ENCODE assay signal across 14 cellular contexts in the genomic region with DNA sequence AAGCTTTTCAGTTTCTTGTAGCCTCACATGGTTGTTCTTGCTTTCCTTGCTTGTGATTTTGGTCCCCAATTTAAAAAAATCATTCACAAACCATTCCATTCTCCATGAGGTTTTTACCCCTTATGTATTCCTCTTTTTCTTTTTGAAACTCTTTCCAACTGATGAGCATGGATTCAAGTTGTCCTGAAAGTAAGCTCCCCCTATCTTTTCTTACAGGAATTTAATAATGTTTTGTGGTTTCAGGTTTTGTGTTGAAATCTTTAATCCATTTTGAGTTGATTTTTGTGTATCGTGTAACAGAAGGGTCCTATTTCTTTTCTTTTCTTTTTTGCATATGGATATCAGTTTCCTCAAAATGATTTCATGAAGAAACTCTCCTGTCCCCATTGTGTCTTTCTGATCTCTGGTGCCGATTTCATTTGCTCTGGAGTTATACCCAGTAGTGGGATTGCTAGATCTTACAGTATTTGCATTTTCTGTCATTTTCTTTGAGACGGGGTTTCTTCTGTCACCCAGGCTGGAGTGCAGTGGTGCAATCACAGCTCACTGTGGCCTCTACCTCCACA. TPM values are rescaled to one million over a fixed set of nuclear protein-coding genes. Genes with fewer than 3 reads are reported as not detected.
"Had no signal": no experiment of that assay in that cellular context is flagged by ENCODE, and none has a peak within 500 bp of the region (broad histone marks: within the 10 kb centered on the region; RNA-seq: fewer than 3 reads in every experiment).

No MANE protein-coding gene starts in this region.

- H3K27me3 ChIP-seq: testis had no signal

- H3K4me3 ChIP-seq: left ventricle myocardium inferior had no signal

- H3K36me3 ChIP-seq: left ventricle myocardium inferior had no signal

- H3K79me2 ChIP-seq: parathyroid adenoma had no signal

- H3K27ac ChIP-seq: left ventricle myocardium inferior, parathyroid adenoma had no signal

- DNase-seq: activated CD4-positive, alpha-beta T cell treated with anti-CD3 and anti-CD28 coated beads, Interleukin-2, amount 50 U/mL, for 4 hours; activated CD4-positive, CD25-positive, alpha-beta regulatory T cell treated with anti-CD3 and anti-CD28 coated beads, Interleukin-2, amount 50 U/mL, for 72 hours; activated T-cell treated with anti-CD3 and anti-CD28 coated beads, Interleukin-2, amount 50 U/mL, for 1 hour; dermis blood vessel endothelial cell; left ventricle myocardium inferior; retina; stimulated activated CD4-positive, alpha-beta T cell treated with anti-CD3 and anti-CD28 coated beads, Interleukin-4, amount 100 ng/mL, for 1 hour had no signal

- H3K9me3 ChIP-seq: left ventricle myocardium inferior, testis had no signal

- FAIRE-seq: islet of Langerhans had no signal

- H2AFZ ChIP-seq: parathyroid adenoma had no signal

- H3K4me1 ChIP-seq: parathyroid adenoma had no signal

RNA-seq across cellular contexts. Expression of gene LRRC74B, which starts 58.5 kb away (rescaled TPM):
- total RNA-seq: dermis blood vessel endothelial cell; left ventricle myocardium inferior; mesenteric fat pad; neural crest cell; T-helper 2 cell treated with Interferon-gamma antibody and Interleukin-4, amounts not matched to agents 100 ng/mL and 5 ng/mL, for 36 hours; urinary bladder had no signal
- polyA plus RNA-seq: urinary bladder had no signal
